21 cellular contexts compared by ENCODE assay signal in genomic region chr3:112982710-112983109, GRCh38. TPM values are rescaled to one million over a fixed set of nuclear protein-coding genes. Genes with fewer than 3 reads are reported as not detected.
"Had no signal": no experiment of that assay in that cellular context is flagged by ENCODE, and none has a peak within 500 bp of the region (broad histone marks: within the 10 kb centered on the region; RNA-seq: fewer than 3 reads in every experiment).

No MANE protein-coding gene starts in this region.

- ATAC-seq: activated CD4-positive, alpha-beta T cell treated with anti-CD3 and anti-CD28 coated beads for 36 hours; left ventricle myocardium superior; natural killer cell treated with Interleukin-12 subunit alpha and Interleukin-12 subunit beta and Interleukin-15 and Interleukin-18, amount 100 ng/mL, for 72 hours had no signal

- H3K36me3 Mint-ChIP-seq: activated naive CD8-positive, alpha-beta T cell; natural killer cell treated with Interleukin-12 subunit alpha and Interleukin-12 subunit beta and Interleukin-15 and Interleukin-18, amount 100 ng/mL, for 72 hours had no signal

- H3K9me3 ChIP-seq: colonic mucosa, esophagus squamous epithelium, transverse colon had no signal

- DNase-seq: activated CD4-positive, alpha-beta memory T cell treated with anti-CD3 and anti-CD28 coated beads, Interleukin-2, amount 10 ng/mL, durations not matched to agents 7 days and 5 days; activated CD4-positive, alpha-beta T cell treated with anti-CD3 and anti-CD28 coated beads for 36 hours; activated effector memory CD4-positive, alpha-beta T cell treated with anti-CD3 and anti-CD28 coated beads, Interleukin-2, amount 50 U/mL, for 16 hours; activated T-cell treated with anti-CD3 and anti-CD28 coated beads, Interleukin-2, amount 50 U/mL, for 24 hours; amniotic stem cell; colonic mucosa; esophagus squamous epithelium; hypothalamus; left ventricle myocardium superior; mesenchymal stem cell; stimulated activated CD4-positive, alpha-beta T cell treated with anti-CD3 and anti-CD28 coated beads, Interleukin-12 subunit alpha, Interleukin-12 subunit beta, amount 100 ng/mL, for 4 hours; stimulated activated CD4-positive, alpha-beta T cell treated with anti-CD3 and anti-CD28 coated beads, Interleukin-2, amount 100 ng/mL, for 24 hours; substantia nigra; T-helper 1 cell; transverse colon had no signal

- H3K27ac ChIP-seq: colonic mucosa, esophagus squamous epithelium, transverse colon had no signal

- H3K27me3 ChIP-seq: colonic mucosa, esophagus squamous epithelium, transverse colon had no signal

- H3K27ac Mint-ChIP-seq: activated CD4-positive, alpha-beta memory T cell treated with anti-CD3 and anti-CD28 coated beads, Interleukin-2, amount 10 ng/mL, durations not matched to agents 7 days and 5 days; activated naive CD8-positive, alpha-beta T cell; activated T-cell treated with anti-CD3 and anti-CD28 coated beads, Interleukin-2, amount 50 U/mL, for 24 hours had no signal

- H3K27me3 Mint-ChIP-seq: activated CD4-positive, alpha-beta T cell treated with anti-CD3 and anti-CD28 coated beads for 36 hours; activated naive CD8-positive, alpha-beta T cell; activated T-cell treated with anti-CD3 and anti-CD28 coated beads, Interleukin-2, amount 50 U/mL, for 24 hours; natural killer cell treated with Interleukin-12 subunit alpha and Interleukin-12 subunit beta and Interleukin-15 and Interleukin-18, amount 100 ng/mL, for 72 hours had no signal

- H3K4me3 ChIP-seq: colonic mucosa, esophagus squamous epithelium, transverse colon had no signal

- H3K4me1 ChIP-seq: colonic mucosa, transverse colon had no signal

- H3K36me3 ChIP-seq: colonic mucosa, esophagus squamous epithelium, transverse colon had no signal

- H3K4me3 Mint-ChIP-seq: activated CD4-positive, alpha-beta memory T cell treated with anti-CD3 and anti-CD28 coated beads, Interleukin-2, amount 10 ng/mL, durations not matched to agents 7 days and 5 days; activated CD4-positive, alpha-beta T cell treated with anti-CD3 and anti-CD28 coated beads for 36 hours; activated naive CD8-positive, alpha-beta T cell; activated T-cell treated with anti-CD3 and anti-CD28 coated beads, Interleukin-2, amount 50 U/mL, for 24 hours; natural killer cell treated with Interleukin-12 subunit alpha and Interleukin-12 subunit beta and Interleukin-15 and Interleukin-18, amount 100 ng/mL, for 72 hours had no signal

- H3K9me3 Mint-ChIP-seq: activated CD4-positive, alpha-beta memory T cell treated with anti-CD3 and anti-CD28 coated beads, Interleukin-2, amount 10 ng/mL, durations not matched to agents 7 days and 5 days; activated T-cell treated with anti-CD3 and anti-CD28 coated beads, Interleukin-2, amount 50 U/mL, for 24 hours; natural killer cell treated with Interleukin-12 subunit alpha and Interleukin-12 subunit beta and Interleukin-15 and Interleukin-18, amount 100 ng/mL, for 72 hours had no signal

RNA-seq across cellular contexts. Expression of gene CD200R1, which starts 7.8 kb away (rescaled TPM):
- total RNA-seq: endothelial cell of umbilical vein, glomerular endothelial cell, kidney epithelial cell, renal cortical epithelial cell had no signal
- polyA plus RNA-seq: endothelial cell of umbilical vein had no signal
